In the genomic region with DNA sequence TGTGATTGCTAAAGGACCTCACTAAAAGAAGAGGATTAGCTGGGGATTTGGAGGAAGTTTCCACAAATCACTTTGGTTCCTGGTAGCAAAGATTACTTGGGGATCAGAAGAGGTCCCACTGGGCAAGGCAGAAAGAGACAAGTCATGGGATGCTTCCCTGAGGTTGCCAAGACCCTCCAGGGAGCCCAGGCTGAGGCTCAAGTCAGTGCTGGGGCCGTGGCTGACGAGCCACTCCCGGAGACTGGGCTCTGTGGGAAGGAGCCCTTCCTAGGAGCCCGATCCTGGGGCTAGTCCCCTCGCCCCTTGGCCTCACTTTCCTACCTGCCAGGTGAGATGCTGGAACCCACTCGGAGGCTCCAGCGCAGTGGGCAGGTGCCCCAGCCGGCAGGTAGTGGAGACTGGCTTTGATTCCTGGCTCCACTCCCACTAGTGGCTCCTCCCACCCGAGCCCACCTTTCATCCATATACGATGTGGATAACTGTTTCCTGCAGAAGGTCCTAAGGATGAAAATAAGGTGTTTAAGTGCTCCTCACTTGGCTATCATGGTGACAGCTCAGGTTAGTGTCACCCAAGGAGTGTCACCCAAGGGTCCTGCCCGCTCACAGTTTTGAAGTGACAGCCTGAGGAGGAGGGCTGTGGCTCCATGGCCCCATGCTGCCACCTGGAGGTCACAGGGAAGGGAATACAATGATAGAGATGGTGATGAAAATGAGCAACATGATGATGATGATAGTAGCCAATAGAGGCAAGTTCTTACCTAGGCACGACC, we compare ENCODE assay signal across 8 cellular contexts.
DNase-seq lines count a peak whose midpoint lies in the region; ATAC-seq lines count a peak whose summit lies in the region.

No MANE protein-coding gene starts in this region.

- no peak overlapping the region for H2AK5ac ChIP-seq in mesenchymal stem cell (ENCODE audit: low read length, severe bottlenecking)

- H4K8ac ChIP-seq in mesenchymal stem cell (ENCODE audit: low read length), result no peak overlapping the region

- peaks cover 0 to 3% of the 10 kb centered on the region in 2 experiments for H3K27me3 ChIP-seq in mesenchymal stem cell (ENCODE audit: control insufficient read depth in 1 of 2, insufficient read depth in 1 of 2, low read length in 2 of 2)

- peaks cover 20% of the 10 kb centered on the region for H3K9me3 ChIP-seq in mesenchymal stem cell (ENCODE audit: control insufficient read depth, low read length)

- no peak overlapping the region for H3K23ac ChIP-seq in mesenchymal stem cell (ENCODE audit: low read length in 2 of 2)

- H3K4me2 ChIP-seq in mesenchymal stem cell (ENCODE audit: low read length, poor library complexity, severe bottlenecking), result no peak overlapping the region

- no peak overlapping the region for H2BK15ac ChIP-seq in mesenchymal stem cell (ENCODE audit: low read depth, poor library complexity, severe bottlenecking)

- no peaks in the 10 kb centered on the region for H3K79me1 ChIP-seq in mesenchymal stem cell (replicated peaks; ENCODE audit: low read length, poor library complexity, severe bottlenecking)

- DNase-seq in COR-L47 (lab: John Stamatoyannopoulos, UW), result peak; percentile 47
- DNase-seq in NCI-H526 (lab: John Stamatoyannopoulos, UW), result peak; percentile 33 to 73
- DNase-seq in activated CD4-positive, alpha-beta T cell treated with anti-CD3 and anti-CD28 coated beads, Interleukin-2, amount 50 U/mL, for 4 hours, result peak; percentile 71 to 74
- peak; percentile 65 for DNase-seq in ecto neural progenitor cell (ENCODE audit: low spot score)
- DNase-seq in mesenchymal stem cell, result peak; percentile 63
- peak; percentile 31 to 52 for DNase-seq in stimulated activated CD8-positive, alpha-beta memory T cell treated with anti-CD3 and anti-CD28 coated beads, Interleukin-2, amount 100 ng/mL, for 1 hour (ENCODE audit: low read depth in 2 of 2)

- no peak overlapping the region for H2BK120ac ChIP-seq in mesenchymal stem cell (ENCODE audit: low read depth, low read length)

- H4K91ac ChIP-seq in mesenchymal stem cell (ENCODE audit: low read length), result no peak overlapping the region

- no peak overlapping the region for H3K9ac ChIP-seq in mesenchymal stem cell (ENCODE audit: low read length)

- no peaks in the 10 kb centered on the region for H3K36me3 ChIP-seq in mesenchymal stem cell (ENCODE audit: control insufficient read depth in 1 of 2, insufficient read depth in 2 of 2, low read depth in 1 of 2, low read length in 2 of 2)

- peak overlapping the region in 1 of 2 experiments; percentile 34 for H3K18ac ChIP-seq in mesenchymal stem cell (ENCODE audit: low read depth in 1 of 2, low read length in 2 of 2)

- no peak overlapping the region for H3K4me3 ChIP-seq in mesenchymal stem cell (ENCODE audit: insufficient read depth in 1 of 2, low read depth in 1 of 2, low read length in 2 of 2)

- peak overlapping the region in 1 of 2 experiments; percentile 32 for H2BK12ac ChIP-seq in mesenchymal stem cell (ENCODE audit: low read length in 2 of 2)

- no peak overlapping the region for H2AFZ ChIP-seq in mesenchymal stem cell (ENCODE audit: low read depth, low read length)

- H3K4ac ChIP-seq in mesenchymal stem cell (ENCODE audit: low read depth in 1 of 2, low read length in 2 of 2), result peak overlapping the region in 1 of 2 experiments; percentile 7

- ATAC-seq in HG02798 (IDR thresholded peaks at IDR 0.05; ENCODE audit: poor library complexity, unreplicated experiment), result peak; percentile 53
- ATAC-seq in HG03460 (IDR thresholded peaks at IDR 0.05; ENCODE audit: unreplicated experiment), result no peak

- H2BK5ac ChIP-seq in mesenchymal stem cell (ENCODE audit: low read depth, low read length, poor library complexity, severe bottlenecking), result no peak overlapping the region

- H3K14ac ChIP-seq in mesenchymal stem cell (ENCODE audit: low read length in 2 of 2), result no peak overlapping the region

- no peak overlapping the region for H3K27ac ChIP-seq in mesenchymal stem cell (ENCODE audit: low read length, poor library complexity, severe bottlenecking)

- WGBS in mesenchymal stem cell, result 82% methylated on average over 11 of the region's 12 CpGs

- no peaks in the 10 kb centered on the region for H3K4me1 ChIP-seq in mesenchymal stem cell (ENCODE audit: control insufficient read depth, insufficient read depth, low read depth, low read length)
